Comparison of ENCODE assay signal across 10 cellular contexts in genomic region chr1:109895720-109896504, GRCh38. TPM values are rescaled to one million over a fixed set of nuclear protein-coding genes. Genes with fewer than 3 reads are reported as not detected.
A peak's percentile ranks its signal among the peaks of the same experiment; 100 is the strongest.
DNase-seq lines count a peak whose midpoint lies in the region; ATAC-seq and TF ChIP-seq lines count a peak whose summit lies in the region.
"Had no signal": no experiment of that assay in that cellular context is flagged by ENCODE, and none has a peak within 500 bp of the region (broad histone marks: within the 10 kb centered on the region; RNA-seq: fewer than 3 reads in every experiment).

No MANE protein-coding gene starts in this region.

- no peaks in the 10 kb centered on the region for H3K79me2 ChIP-seq in neural progenitor cell (ENCODE audit: low read depth)

- H2AFZ ChIP-seq in neural progenitor cell (replicated peaks) = no peak overlapping the region

- in situ Hi-C loops in Caki2 (cut with HindIII; ENCODE audit: low pct_unique_long_range_greater_than_20kb, low sequenced_read_pairs) (no loop called here), Panc1 (cut with HindIII; ENCODE audit: low pct_unique_long_range_greater_than_20kb, low sequenced_read_pairs) (no loop called here)

- H3K4me1 Mint-ChIP-seq in neural progenitor cell = peaks cover 7% of the 10 kb centered on the region

- H3K4me3 ChIP-seq in Panc1 (ENCODE audit: low read depth in 2 of 2, low read length in 2 of 2) (no peak overlapping the region), neural progenitor cell (no peak overlapping the region), sigmoid colon (no peak overlapping the region)

- H3K9me3 ChIP-seq in Panc1 (ENCODE audit: control insufficient read depth, insufficient read depth, low read depth, low read length) (no peaks in the 10 kb centered on the region), neural progenitor cell (ENCODE audit: low read depth) (no peaks in the 10 kb centered on the region), sigmoid colon (no peaks in the 10 kb centered on the region)

- TF ChIP-seq CTCF in Panc1 (IDR thresholded peaks at IDR 0.05) (no peak), neural progenitor cell (IDR thresholded peaks at IDR 0.05) (no peak), sigmoid colon (IDR thresholded peaks at IDR 0.05) (no peak)

- peaks cover 3% of the 10 kb centered on the region for H3K27me3 Mint-ChIP-seq in neural progenitor cell (ENCODE audit: insufficient read depth, low read depth)

- TF ChIP-seq POLR2A in sigmoid colon (IDR thresholded peaks at IDR 0.05) = no peak

- H3F3A ChIP-seq in neural progenitor cell (ENCODE audit: low read depth) = no peaks in the 10 kb centered on the region

- DNase-seq in Caki2 (ENCODE audit: low read depth) (peak; percentile 21), Panc1 (ENCODE audit: low read depth, low spot score) (no peak), neural progenitor cell (ENCODE audit: low spot score) (no peak), pons (ENCODE audit: low spot score) (no peak), sigmoid colon (no peak)
- DNase-seq: amygdala, SHP77 had no signal

- H3K4me3 Mint-ChIP-seq in neural progenitor cell = no peak overlapping the region

- no peak overlapping the region for H3K9ac ChIP-seq in neural progenitor cell

- ATAC-seq in Panc1 (peak; percentile 59; the same call in 1 of the 2 replicates), esophagus mucosa (peak; percentile 6), GM18907 (IDR thresholded peaks at IDR 0.05; ENCODE audit: unreplicated experiment) (no peak), GM18870 (IDR thresholded peaks at IDR 0.05; ENCODE audit: unreplicated experiment) (no peak)

- H3K36me3 ChIP-seq in Panc1 (ENCODE audit: control insufficient read depth, insufficient read depth, low read length) (no peaks in the 10 kb centered on the region), neural progenitor cell (no peaks in the 10 kb centered on the region), sigmoid colon (no peaks in the 10 kb centered on the region)

- peak overlapping the region; percentile 54 for H3K27ac Mint-ChIP-seq in neural progenitor cell

- no peak for TF ChIP-seq EP300 in sigmoid colon (IDR thresholded peaks at IDR 0.05)

- POLR2A ChIA-PET in Panc1 (lab: Charles Lee) = interaction anchor here (0.6 kb wide), 1 partner anchor 19 kb away, joined by 3 read pairs; no protein-coding TSS in a partner anchor

- H3K27me3 ChIP-seq in Panc1 (ENCODE audit: control insufficient read depth, insufficient read depth, low read length) (no peaks in the 10 kb centered on the region), neural progenitor cell (no peaks in the 10 kb centered on the region), sigmoid colon (no peaks in the 10 kb centered on the region)

- H4K20me1 ChIP-seq in neural progenitor cell (ENCODE audit: low read depth) = no peaks in the 10 kb centered on the region

- H3K4me2 ChIP-seq in neural progenitor cell = no peak overlapping the region

- BruUV-seq in Panc1 (replicated peaks; lab: Mats Ljungman, UMichigan) = no TSS peak

- no peaks in the 10 kb centered on the region for H3K36me3 Mint-ChIP-seq in neural progenitor cell

- H3K9me3 Mint-ChIP-seq in neural progenitor cell = no peaks in the 10 kb centered on the region

- 62 to 78% methylated on average over 16 of the region's 16 CpGs for WGBS in sigmoid colon, 2 donors

- H3K27ac ChIP-seq in Panc1 (ENCODE audit: low read length) (peak overlapping the region; percentile 52), neural progenitor cell (no peak overlapping the region), sigmoid colon (peak overlapping the region in 1 of 4 donors; percentile 32)

- intact Hi-C loops in Panc1 (cut with micrococcal nuclease; ENCODE audit: unreplicated experiment) (no loop called here), sigmoid colon (cut with DNase I) (no loop called here)

- H3K4me1 ChIP-seq in Panc1 (ENCODE audit: control insufficient read depth, insufficient read depth, low read length) (peaks cover 13% of the 10 kb centered on the region; the same call in 1 of the 2 replicates), neural progenitor cell (peaks cover 10% of the 10 kb centered on the region), sigmoid colon (peaks cover 0 to 15% (median 3%) of the 10 kb centered on the region in 4 donors)

- CTCF ChIA-PET in Panc1 (lab: Charles Lee) = no interaction called here

RNA-seq across cellular contexts. Expression of gene CSF1, which starts 14.7 kb away (rescaled TPM):
- total RNA-seq in Caki2 (2014; rRNA removed; shearing (Covaris generic); ENCODE audit: low replicate concordance) = 13.8 and 42.1 TPM in 2 replicates
- total RNA-seq in Panc1 (2021; ENCODE audit: unreplicated experiment) = 217 TPM
- 109 TPM for polyA plus RNA-seq in Panc1 (2012; ENCODE audit: insufficient read length)
- total RNA-seq in esophagus mucosa = 4.6 TPM
- 2.7 and 5.0 TPM in 2 replicates for total RNA-seq in neural progenitor cell (ENCODE audit: low replicate concordance)
- 100 to 1,000 TPM in 1 of 4 donors, 10 to 100 TPM in 3; 21.8 to 118 (median 47.5) TPM for total RNA-seq in sigmoid colon
- polyA plus RNA-seq in sigmoid colon = 10 to 100 TPM in 1 of 3 donors, 1 to 10 TPM in 2; 3.0 to 15.0 (median 3.7) TPM

Comparison
In these comparisons a context has a peak if more than half of its experiments do, and no peak if none do; other contexts are left out.
1. ATAC-seq: peak in Panc1 (single experiment) and esophagus mucosa (single experiment); none in GM18907 (single experiment) and GM18870 (single experiment).